Comparison of ENCODE assay signal across 1 cellular context in genomic region chr12:122889658-122890561, GRCh38.
A peak's percentile ranks its signal among the peaks of the same experiment; 100 is the strongest.
TF ChIP-seq lines count a peak whose summit lies in the region.

No MANE protein-coding gene starts in this region.

TF ChIP-seq in K562, 482 proteins besides CTCF, POLR2A, EP300 and RAD21:
- TF ChIP-seq HDAC2 (IDR thresholded peaks at IDR 0.05) (no peak), EGR1 (conservative IDR thresholded peaks at IDR 0.05) (no peak), ZBTB17 (CRISPR knock-in tag; IDR thresholded peaks at IDR 0.05) (no peak), SP1 (CRISPR knock-in tag; IDR thresholded peaks at IDR 0.05) (0 out of 2 replicates have a peak, but pooled peaks have one; percentile 19), CCAR2 (IDR thresholded peaks at IDR 0.05; ENCODE audit: low read depth, low read length) (no peak), TRIM25 (IDR thresholded peaks at IDR 0.05; ENCODE audit: borderline replicate concordance) (no peak), CEBPG (CRISPR knock-in tag; IDR thresholded peaks at IDR 0.05) (0 out of 2 replicates have a peak, but pooled peaks have one; percentile 7), CEBPG (tag; conservative IDR thresholded peaks at IDR 0.05 in 1 of 2, IDR thresholded peaks at IDR 0.05 in 1 of 2) (no peak)
